ENCODE assay signal across 14 cellular contexts in genomic region chr6:33934726-33935270, GRCh38.
DNase-seq lines count a peak whose midpoint lies in the region; ATAC-seq and TF ChIP-seq lines count a peak whose summit lies in the region.
"Had no signal": no experiment of that assay in that cellular context is flagged by ENCODE, and none has a peak within 500 bp of the region (broad histone marks: within the 10 kb centered on the region; RNA-seq: fewer than 3 reads in every experiment).

No MANE protein-coding gene starts in this region.

- H3K4me1 Mint-ChIP-seq in glutamatergic neuron (ENCODE audit: low read depth, unreplicated experiment), result peaks cover 39% of the 10 kb centered on the region

- ATAC-seq in HG03442 (IDR thresholded peaks at IDR 0.05; ENCODE audit: unreplicated experiment) (no peak), GM21367 (IDR thresholded peaks at IDR 0.05; ENCODE audit: unreplicated experiment) (no peak), HG03039 (IDR thresholded peaks at IDR 0.05; ENCODE audit: unreplicated experiment) (no peak)
- ATAC-seq: HCT116, HepG2 had no signal

- H3K27ac Mint-ChIP-seq in glutamatergic neuron (ENCODE audit: unreplicated experiment), result peak overlapping the region; percentile 57
- H3K27ac Mint-ChIP-seq: CD4-positive, alpha-beta T cell had no signal

- DNase-seq in NCI-H82 (lab: John Stamatoyannopoulos, UW) (peak; percentile 31), NCI-H82 treated with DMSO at 0.1 percent for 48 hours (lab: John Stamatoyannopoulos, UW; ENCODE audit: unreplicated experiment) (no peak), glutamatergic neuron (no peak), posterior vena cava (ENCODE audit: low spot score) (peak; percentile 73)
- DNase-seq: 8988T; C1 segment of cervical spinal cord; Calu3; CD4-positive, alpha-beta T cell; EL had no signal

- intact Hi-C loops in posterior vena cava (cut with DNase I), result no loop called here

- no peak for TF ChIP-seq CTCF in glutamatergic neuron (IDR thresholded peaks at IDR 0.05; ENCODE audit: partially characterized antibody, unreplicated experiment)

- no peaks in the 10 kb centered on the region for H3K36me3 Mint-ChIP-seq in glutamatergic neuron (ENCODE audit: unreplicated experiment)

- peaks cover 14% of the 10 kb centered on the region for H3K27me3 Mint-ChIP-seq in glutamatergic neuron (ENCODE audit: unreplicated experiment)
- H3K27me3 Mint-ChIP-seq: CD4-positive, alpha-beta T cell had no signal

- no peak overlapping the region for H3K4me3 Mint-ChIP-seq in glutamatergic neuron (ENCODE audit: unreplicated experiment)
- H3K4me3 Mint-ChIP-seq: CD4-positive, alpha-beta T cell had no signal

- H3K9me3 Mint-ChIP-seq in glutamatergic neuron (ENCODE audit: unreplicated experiment), result peaks cover 11% of the 10 kb centered on the region
- H3K9me3 Mint-ChIP-seq: CD4-positive, alpha-beta T cell had no signal

Comparison
In these comparisons a context has a peak if more than half of its experiments do, and no peak if none do; other contexts are left out.
1. DNase-seq: peak in NCI-H82 (single experiment) and posterior vena cava (single experiment); none in NCI-H82 treated with DMSO at 0.1 percent for 48 hours (single experiment) and glutamatergic neuron (single experiment).